In genomic region chr3:112390783-112391641, GRCh38 we compare ENCODE assay signal across 8 cellular contexts. TPM values are rescaled to one million over a fixed set of nuclear protein-coding genes. Genes with fewer than 3 reads are reported as not detected.
DNase-seq lines count a peak whose midpoint lies in the region; ATAC-seq, FAIRE-seq and TF ChIP-seq lines count a peak whose summit lies in the region.

No MANE protein-coding gene starts in this region.

- peak; percentile 96 for FAIRE-seq in astrocyte (lab: Jason Lieb, UNC)

- TF ChIP-seq CTCF in CD4-positive, alpha-beta T cell (IDR thresholded peaks at IDR 0.05) = no peak
- TF ChIP-seq CTCF in astrocyte (IDR thresholded peaks at IDR 0.05; ENCODE audit: insufficient read depth, low read depth, low read length) (no peak), spleen (IDR thresholded peaks at IDR 0.05 in 8 of 11, conservative IDR thresholded peaks at IDR 0.05 in 3 of 11) (no peak), GM13976 (IDR thresholded peaks at IDR 0.05; ENCODE audit: borderline replicate concordance, control extremely low read depth, extremely low read depth, insufficient read depth, missing control alignments) (no peak), GM20000 (IDR thresholded peaks at IDR 0.05; ENCODE audit: extremely low read depth, missing control alignments) (no peak)

- 33 to 44% (median 38%) methylated on average over 4 of the region's 4 CpGs for WGBS in spleen, 5 donors

- H3K4me3 Mint-ChIP-seq in CD4-positive, alpha-beta T cell = no peak overlapping the region
- H3K4me3 Mint-ChIP-seq in astrocyte (ENCODE audit: unreplicated experiment) = peak overlapping the region; percentile 51

- no peaks in the 10 kb centered on the region for H3K27me3 ChIP-seq in CD4-positive, alpha-beta T cell (ENCODE audit: control insufficient read depth, insufficient read depth, low read length)
- no peaks in the 10 kb centered on the region for H3K27me3 ChIP-seq in astrocyte (ENCODE audit: insufficient read depth, low read length)
- no peaks in the 10 kb centered on the region for H3K27me3 ChIP-seq in spleen (replicated peaks in 1 of 7)

- H4K20me1 ChIP-seq in astrocyte (ENCODE audit: insufficient read depth, low read length) = no peaks in the 10 kb centered on the region

- H3K79me2 ChIP-seq in astrocyte (ENCODE audit: insufficient read depth, low read length) = no peaks in the 10 kb centered on the region

- POLR2A ChIA-PET in CD4-positive, alpha-beta T cell (lab: Charles Lee) = interaction anchor here (0.6 to 1.6 kb wide), 2 partner anchors 23 to 57 kb away, joined by 3 to 4 read pairs; no protein-coding TSS in a partner anchor

- H3K27me3 Mint-ChIP-seq in CD4-positive, alpha-beta T cell = no peaks in the 10 kb centered on the region
- no peaks in the 10 kb centered on the region for H3K27me3 Mint-ChIP-seq in astrocyte (ENCODE audit: low read depth, unreplicated experiment)

- no peak overlapping the region for H3K27ac ChIP-seq in CD4-positive, alpha-beta T cell (ENCODE audit: low read depth, low read length)
- H3K27ac ChIP-seq in astrocyte (ENCODE audit: low read depth, low read length) = peak overlapping the region; percentile 93
- H3K27ac ChIP-seq in spleen = peak overlapping the region in 7 of 8 donors; percentile 29 to 70 (median 54)

- no peak for TF ChIP-seq POLR2A in spleen (IDR thresholded peaks at IDR 0.05)

- no peaks in the 10 kb centered on the region for H3K36me3 Mint-ChIP-seq in CD4-positive, alpha-beta T cell (ENCODE audit: low read depth)
- no peaks in the 10 kb centered on the region for H3K36me3 Mint-ChIP-seq in astrocyte (ENCODE audit: low read depth, unreplicated experiment)

- no peaks in the 10 kb centered on the region for H3K36me3 ChIP-seq in astrocyte (ENCODE audit: insufficient read depth, low read length)
- no peaks in the 10 kb centered on the region for H3K36me3 ChIP-seq in spleen

- peaks cover 40% of the 10 kb centered on the region for H3K4me1 Mint-ChIP-seq in CD4-positive, alpha-beta T cell (ENCODE audit: low read depth)
- H3K4me1 Mint-ChIP-seq in astrocyte (ENCODE audit: low read depth, unreplicated experiment) = peaks cover 26% of the 10 kb centered on the region

- peak overlapping the region; percentile 71 for H3K9ac ChIP-seq in astrocyte (ENCODE audit: low read length)

- H3K4me2 ChIP-seq in astrocyte (ENCODE audit: low read length) = peak overlapping the region; percentile 71

- H3K9me3 Mint-ChIP-seq in CD4-positive, alpha-beta T cell = peaks cover 3% of the 10 kb centered on the region
- H3K9me3 Mint-ChIP-seq in astrocyte (ENCODE audit: unreplicated experiment) = peaks cover 14% of the 10 kb centered on the region

- H2AFZ ChIP-seq in astrocyte (ENCODE audit: low read depth, low read length) = peak overlapping the region; percentile 28

- intact Hi-C loops in CD4-positive, alpha-beta T cell (cut with DNase I, micrococcal nuclease) = no loop called here
- intact Hi-C loops in spleen (cut with DNase I; ENCODE audit: low total_unique reads) = no loop called here

- in situ Hi-C loops in GM13976 (cut with MboI; ENCODE audit: low sequenced_read_pairs, unreplicated experiment) = no loop called here

- CTCF ChIA-PET in CD4-positive, alpha-beta T cell (lab: Charles Lee) = interaction anchor here (0.9 kb wide), 1 partner anchor 12 kb away, joined by 3 read pairs; no protein-coding TSS in a partner anchor

- no peak for DNase-seq in CD4-positive, alpha-beta T cell
- peak; percentile 99 for DNase-seq in astrocyte (ENCODE audit: low read depth)
- peak; percentile 66 for DNase-seq in iPS DF 4.7 (ENCODE audit: extremely low read depth, low spot score)
- no peak for DNase-seq in spleen
- no peak for DNase-seq in GM13976 (ENCODE audit: low spot score)
- no peak for DNase-seq in GM20000 (ENCODE audit: low spot score)
- DNase-seq in activated CD4-positive, alpha-beta T cell treated with anti-CD3 and anti-CD28 coated beads for 1 hour = no peak

- peak overlapping the region; percentile 62 for H3K27ac Mint-ChIP-seq in CD4-positive, alpha-beta T cell
- peak overlapping the region; percentile 100 for H3K27ac Mint-ChIP-seq in astrocyte (ENCODE audit: unreplicated experiment)

- H3K4me1 ChIP-seq in astrocyte (ENCODE audit: insufficient read depth, low read length) (peaks cover 20% of the 10 kb centered on the region), spleen (peaks cover 0 to 34% (median 6%) of the 10 kb centered on the region in 6 donors)

- peak overlapping the region; percentile 18 for H3K4me3 ChIP-seq in astrocyte (ENCODE audit: insufficient read depth, low read depth, low read length)
- no peak overlapping the region for H3K4me3 ChIP-seq in spleen

- H3K9me3 ChIP-seq in CD4-positive, alpha-beta T cell (ENCODE audit: control insufficient read depth, low read length) = no peaks in the 10 kb centered on the region
- H3K9me3 ChIP-seq in astrocyte (ENCODE audit: insufficient read depth, low read depth, low read length) = peaks cover 3% of the 10 kb centered on the region
- peaks cover 0 to 9% (median 3%) of the 10 kb centered on the region in 8 donors for H3K9me3 ChIP-seq in spleen

- peak; percentile 71 for ATAC-seq in CD4-positive, alpha-beta T cell (ENCODE audit: poor library complexity)
- peak; percentile 71 for ATAC-seq in HG03460 (IDR thresholded peaks at IDR 0.05; ENCODE audit: unreplicated experiment)

RNA-seq across cellular contexts. Expression of gene CD200, which starts 58.1 kb away (rescaled TPM):
- 1 to 10 TPM; 5.2 to 6.9 TPM for total RNA-seq in CD4-positive, alpha-beta T cell
- total RNA-seq in astrocyte (11.1 and 13.2 TPM in 2 replicates), spleen (1 to 10 TPM; 4.8 to 9.3 (median 6.9) TPM)
- polyA plus RNA-seq in spleen = 10 to 100 TPM in 1 of 3 donors, 1 to 10 TPM in 2; 4.3 to 13.1 (median 4.5) TPM

Comparison
In these comparisons a context has a peak if more than half of its experiments do, and no peak if none do; other contexts are left out.
1. DNase-seq: peak in astrocyte (single experiment) and iPS DF 4.7 (single experiment); none in CD4-positive, alpha-beta T cell (0 of 10), spleen (single experiment), GM13976 (single experiment), GM20000 (single experiment) and activated CD4-positive, alpha-beta T cell treated with anti-CD3 and anti-CD28 coated beads for 1 hour (single experiment).